Comparison of ENCODE assay signal across 16 cellular contexts in the genomic region with DNA sequence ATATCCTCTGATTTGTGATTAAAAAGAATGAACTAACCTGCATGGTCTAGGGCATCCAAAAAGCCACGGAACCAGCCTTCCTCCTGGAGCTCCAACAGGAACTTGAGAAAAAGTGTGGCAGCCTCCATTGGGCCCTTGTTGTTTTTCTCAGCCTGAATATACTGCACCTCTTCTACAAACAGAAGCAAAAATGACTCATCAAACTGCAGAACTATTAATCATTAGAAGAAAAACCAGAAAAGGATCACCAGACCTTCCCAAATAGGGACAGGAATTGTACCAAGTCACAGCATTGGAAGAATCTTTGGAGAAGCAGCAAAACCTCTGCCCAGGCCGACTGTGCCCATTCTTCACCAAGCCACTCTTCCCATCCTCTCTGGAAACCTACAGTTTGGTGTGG. TPM values are rescaled to one million over a fixed set of nuclear protein-coding genes. Genes with fewer than 3 reads are reported as not detected.
DNase-seq lines count a peak whose midpoint lies in the region; ATAC-seq and TF ChIP-seq lines count a peak whose summit lies in the region.
"Had no signal": no experiment of that assay in that cellular context is flagged by ENCODE, and none has a peak within 500 bp of the region (broad histone marks: within the 10 kb centered on the region; RNA-seq: fewer than 3 reads in every experiment).

No MANE protein-coding gene starts in this region.

- no peak overlapping the region for H3K9ac ChIP-seq in fibroblast of lung (ENCODE audit: insufficient read depth, low read length)
- H3K9ac ChIP-seq in skeletal muscle satellite cell (ENCODE audit: low read depth, low read length) = no peak overlapping the region

- H3K9me3 ChIP-seq in fibroblast of lung (ENCODE audit: control insufficient read depth, insufficient read depth, low read depth, low read length) (no peaks in the 10 kb centered on the region), skeletal muscle satellite cell (replicated peaks; ENCODE audit: low read length) (no peaks in the 10 kb centered on the region)
- H3K9me3 ChIP-seq: left lung, psoas muscle, transverse colon had no signal

- H3K27me3 ChIP-seq in fibroblast of lung (ENCODE audit: control insufficient read depth, insufficient read depth, low read length) (no peaks in the 10 kb centered on the region), skeletal muscle satellite cell (ENCODE audit: control insufficient read depth, insufficient read depth, low read length) (no peaks in the 10 kb centered on the region)
- H3K27me3 ChIP-seq: heart right ventricle, left lung, transverse colon had no signal

- H2AFZ ChIP-seq in fibroblast of lung (ENCODE audit: low read length) = no peak overlapping the region

- TF ChIP-seq CTCF in fibroblast of lung (conservative IDR thresholded peaks at IDR 0.05 in 1 of 2, IDR thresholded peaks at IDR 0.05 in 1 of 2; ENCODE audit: low read depth in 1 of 2, low read length in 2 of 2) = no peak

- DNase-seq in RPMI7951 (ENCODE audit: low read depth) (peak; percentile 53), fibroblast of lung (ENCODE audit: low read depth in 2 of 2) (peak; percentile 28 to 65), CD1c-positive myeloid dendritic cell (ENCODE audit: extremely low spot score) (no peak), SIG-M5 (lab: John Stamatoyannopoulos, UW) (no peak)
- DNase-seq in activated naive CD4-positive, alpha-beta T cell (lab: John Stamatoyannopoulos, UW) = no peak
- DNase-seq: activated gamma-delta T cell treated with Interleukin-2 at 50 U/mL for 16 hours; CD4-positive, alpha-beta T cell; GDM1; heart right ventricle; left lung; NCI-H1092 treated with DMSO at 0.1 percent for 48 hours; psoas muscle; stimulated activated CD8-positive, alpha-beta memory T cell treated with anti-CD3 and anti-CD28 coated beads, Interleukin-4, amount 100 ng/mL, for 48 hours; transverse colon had no signal

- H3K4me2 ChIP-seq in fibroblast of lung (ENCODE audit: extremely low read depth, insufficient read depth, low read length) (no peak overlapping the region), skeletal muscle satellite cell (ENCODE audit: low read length) (peak overlapping the region; percentile 51)

- ATAC-seq in GM19043 (IDR thresholded peaks at IDR 0.05; ENCODE audit: low read depth, unreplicated experiment) = peak; percentile 45
- ATAC-seq: heart right ventricle, left lung, psoas muscle had no signal

- H3K27ac ChIP-seq in fibroblast of lung (ENCODE audit: insufficient read depth, low read length) = no peak overlapping the region
- H3K27ac ChIP-seq: heart right ventricle, left lung, psoas muscle, transverse colon had no signal

- peaks cover 2% of the 10 kb centered on the region for H4K20me1 ChIP-seq in fibroblast of lung (ENCODE audit: control insufficient read depth, extremely low read depth, insufficient read depth, low read length)

- H3K4me1 ChIP-seq in fibroblast of lung (ENCODE audit: control insufficient read depth, extremely low read depth, insufficient read depth, low read length) (peaks cover 4% of the 10 kb centered on the region), skeletal muscle satellite cell (ENCODE audit: control insufficient read depth, insufficient read depth, low read length) (peaks cover 22% of the 10 kb centered on the region)
- H3K4me1 ChIP-seq: heart right ventricle, left lung, psoas muscle, transverse colon had no signal

- H3K79me2 ChIP-seq in fibroblast of lung (ENCODE audit: control insufficient read depth, insufficient read depth, low read length) = no peaks in the 10 kb centered on the region

- H3K36me3 ChIP-seq in fibroblast of lung (ENCODE audit: control insufficient read depth, insufficient read depth, low read length) = peaks cover 2% of the 10 kb centered on the region
- H3K36me3 ChIP-seq in skeletal muscle satellite cell (ENCODE audit: insufficient read depth, low read length) = peaks cover 5% of the 10 kb centered on the region

- H3K4me3 ChIP-seq in fibroblast of lung (replicated peaks in 1 of 4; ENCODE audit: control extremely low read depth in 1 of 4, insufficient read depth in 1 of 4, low read depth in 3 of 4, low read length in 4 of 4) (no peak overlapping the region), skeletal muscle satellite cell (ENCODE audit: low read length) (no peak overlapping the region)
- H3K4me3 ChIP-seq: heart right ventricle, left lung, psoas muscle, transverse colon had no signal

RNA-seq across cellular contexts. Expression of a gene that starts 25.2 kb away (rescaled TPM):
- 12.0 and 13.5 TPM in 2 replicates for total RNA-seq in RPMI7951 (2014; rRNA removed; shearing (Covaris generic))
- total RNA-seq in fibroblast of lung = 10.3 and 13.2 TPM in 2 replicates
- 6.7 and 8.8 TPM in 2 replicates for polyA plus RNA-seq in fibroblast of lung
- polyA plus RNA-seq in fibroblast of lung (2012) = 5.4 and 6.0 TPM in 2 replicates
- 0.47 TPM in 1 of 2 replicates, not detected in the other for polyA minus RNA-seq in fibroblast of lung (ENCODE audit: low replicate concordance)
- 7.2 and 8.4 TPM in 2 replicates for total RNA-seq in skeletal muscle satellite cell (2012; rRNA removed)

RNA-seq across cellular contexts. Expression of a gene that starts 51.4 kb away (rescaled TPM):
- total RNA-seq in RPMI7951 (2014; rRNA removed; shearing (Covaris generic)) = 8.8 and 9.1 TPM in 2 replicates
- total RNA-seq in fibroblast of lung = 2.3 and 8.3 TPM in 2 replicates
- polyA plus RNA-seq in fibroblast of lung = 2.7 and 2.8 TPM in 2 replicates
- 21.5 and 25.1 TPM in 2 replicates for polyA plus RNA-seq in fibroblast of lung (2012)
- 6.0 and 15.2 TPM in 2 replicates for polyA minus RNA-seq in fibroblast of lung (ENCODE audit: low replicate concordance)
- total RNA-seq in skeletal muscle satellite cell (2012; rRNA removed) = 2.0 and 3.5 TPM in 2 replicates

RNA-seq across cellular contexts. Expression of a gene that starts 51.6 kb away (rescaled TPM):
- total RNA-seq in RPMI7951 (2014; rRNA removed; shearing (Covaris generic)) = 15.8 and 23.8 TPM in 2 replicates
- total RNA-seq in fibroblast of lung = 32.0 and 33.1 TPM in 2 replicates
- 17.9 and 20.2 TPM in 2 replicates for polyA plus RNA-seq in fibroblast of lung
- polyA plus RNA-seq in fibroblast of lung (2012) = 10.7 and 11.3 TPM in 2 replicates
- 4.4 and 7.3 TPM in 2 replicates for polyA minus RNA-seq in fibroblast of lung (ENCODE audit: low replicate concordance)
- total RNA-seq in skeletal muscle satellite cell (2012; rRNA removed) = 24.9 and 25.1 TPM in 2 replicates

Comparison
In these comparisons a context has a peak if more than half of its experiments do, and no peak if none do; other contexts are left out.
1. DNase-seq: peak in RPMI7951 (single experiment) and fibroblast of lung (2 of 2); none in CD1c-positive myeloid dendritic cell (single experiment), activated naive CD4-positive, alpha-beta T cell (0 of 4) and SIG-M5 (single experiment).